ENCODE assay signal across 1 cellular context in the genomic region with DNA sequence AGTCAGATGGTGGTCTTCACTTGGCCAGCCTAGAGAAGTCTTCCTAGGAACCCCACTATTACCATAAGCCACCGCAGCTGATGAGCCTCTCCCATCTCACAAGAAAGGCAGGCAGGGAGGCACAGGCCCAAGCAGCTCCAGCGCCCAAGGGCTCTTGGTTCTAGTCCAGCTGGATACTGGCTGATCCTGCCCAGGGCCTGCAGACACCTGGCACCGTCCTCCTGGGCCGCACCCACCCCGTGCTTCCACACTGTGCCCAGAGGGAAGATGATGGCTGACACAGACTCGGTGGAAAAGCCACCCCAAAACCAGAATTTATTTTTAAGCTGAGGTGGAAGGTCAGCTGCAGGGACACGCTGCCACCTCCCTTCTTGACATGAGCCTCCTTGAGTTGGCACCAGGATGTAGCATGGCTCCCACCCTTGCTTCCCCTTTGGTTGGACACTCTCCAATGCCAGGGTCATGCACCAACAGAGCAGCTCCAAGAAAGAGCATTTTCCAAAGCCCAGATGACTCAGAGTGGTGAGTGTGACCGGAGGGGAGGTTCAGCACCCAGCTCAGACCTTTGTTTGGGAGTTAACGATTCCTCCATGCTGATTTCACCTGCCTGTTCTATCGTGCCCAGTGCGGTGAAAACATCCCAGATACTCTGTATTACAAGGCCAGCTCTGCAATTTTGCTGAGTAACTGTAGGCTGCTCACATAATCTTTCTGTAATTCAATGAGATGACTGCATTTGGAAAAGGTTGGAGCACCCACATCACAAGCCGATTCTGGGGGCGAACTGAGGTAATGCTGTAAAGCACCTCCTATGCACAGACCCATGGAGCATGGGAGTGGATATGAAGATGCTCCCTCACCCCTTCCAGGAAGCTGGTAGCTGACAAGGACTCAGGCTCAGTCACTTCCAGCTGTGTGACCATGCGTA.
TF ChIP-seq lines count a peak whose summit lies in the region.

No MANE protein-coding gene starts in this region.

TF ChIP-seq in K562, 482 proteins besides CTCF, POLR2A, EP300 and RAD21 (continued from another document):
- TF ChIP-seq, protein P1, sequence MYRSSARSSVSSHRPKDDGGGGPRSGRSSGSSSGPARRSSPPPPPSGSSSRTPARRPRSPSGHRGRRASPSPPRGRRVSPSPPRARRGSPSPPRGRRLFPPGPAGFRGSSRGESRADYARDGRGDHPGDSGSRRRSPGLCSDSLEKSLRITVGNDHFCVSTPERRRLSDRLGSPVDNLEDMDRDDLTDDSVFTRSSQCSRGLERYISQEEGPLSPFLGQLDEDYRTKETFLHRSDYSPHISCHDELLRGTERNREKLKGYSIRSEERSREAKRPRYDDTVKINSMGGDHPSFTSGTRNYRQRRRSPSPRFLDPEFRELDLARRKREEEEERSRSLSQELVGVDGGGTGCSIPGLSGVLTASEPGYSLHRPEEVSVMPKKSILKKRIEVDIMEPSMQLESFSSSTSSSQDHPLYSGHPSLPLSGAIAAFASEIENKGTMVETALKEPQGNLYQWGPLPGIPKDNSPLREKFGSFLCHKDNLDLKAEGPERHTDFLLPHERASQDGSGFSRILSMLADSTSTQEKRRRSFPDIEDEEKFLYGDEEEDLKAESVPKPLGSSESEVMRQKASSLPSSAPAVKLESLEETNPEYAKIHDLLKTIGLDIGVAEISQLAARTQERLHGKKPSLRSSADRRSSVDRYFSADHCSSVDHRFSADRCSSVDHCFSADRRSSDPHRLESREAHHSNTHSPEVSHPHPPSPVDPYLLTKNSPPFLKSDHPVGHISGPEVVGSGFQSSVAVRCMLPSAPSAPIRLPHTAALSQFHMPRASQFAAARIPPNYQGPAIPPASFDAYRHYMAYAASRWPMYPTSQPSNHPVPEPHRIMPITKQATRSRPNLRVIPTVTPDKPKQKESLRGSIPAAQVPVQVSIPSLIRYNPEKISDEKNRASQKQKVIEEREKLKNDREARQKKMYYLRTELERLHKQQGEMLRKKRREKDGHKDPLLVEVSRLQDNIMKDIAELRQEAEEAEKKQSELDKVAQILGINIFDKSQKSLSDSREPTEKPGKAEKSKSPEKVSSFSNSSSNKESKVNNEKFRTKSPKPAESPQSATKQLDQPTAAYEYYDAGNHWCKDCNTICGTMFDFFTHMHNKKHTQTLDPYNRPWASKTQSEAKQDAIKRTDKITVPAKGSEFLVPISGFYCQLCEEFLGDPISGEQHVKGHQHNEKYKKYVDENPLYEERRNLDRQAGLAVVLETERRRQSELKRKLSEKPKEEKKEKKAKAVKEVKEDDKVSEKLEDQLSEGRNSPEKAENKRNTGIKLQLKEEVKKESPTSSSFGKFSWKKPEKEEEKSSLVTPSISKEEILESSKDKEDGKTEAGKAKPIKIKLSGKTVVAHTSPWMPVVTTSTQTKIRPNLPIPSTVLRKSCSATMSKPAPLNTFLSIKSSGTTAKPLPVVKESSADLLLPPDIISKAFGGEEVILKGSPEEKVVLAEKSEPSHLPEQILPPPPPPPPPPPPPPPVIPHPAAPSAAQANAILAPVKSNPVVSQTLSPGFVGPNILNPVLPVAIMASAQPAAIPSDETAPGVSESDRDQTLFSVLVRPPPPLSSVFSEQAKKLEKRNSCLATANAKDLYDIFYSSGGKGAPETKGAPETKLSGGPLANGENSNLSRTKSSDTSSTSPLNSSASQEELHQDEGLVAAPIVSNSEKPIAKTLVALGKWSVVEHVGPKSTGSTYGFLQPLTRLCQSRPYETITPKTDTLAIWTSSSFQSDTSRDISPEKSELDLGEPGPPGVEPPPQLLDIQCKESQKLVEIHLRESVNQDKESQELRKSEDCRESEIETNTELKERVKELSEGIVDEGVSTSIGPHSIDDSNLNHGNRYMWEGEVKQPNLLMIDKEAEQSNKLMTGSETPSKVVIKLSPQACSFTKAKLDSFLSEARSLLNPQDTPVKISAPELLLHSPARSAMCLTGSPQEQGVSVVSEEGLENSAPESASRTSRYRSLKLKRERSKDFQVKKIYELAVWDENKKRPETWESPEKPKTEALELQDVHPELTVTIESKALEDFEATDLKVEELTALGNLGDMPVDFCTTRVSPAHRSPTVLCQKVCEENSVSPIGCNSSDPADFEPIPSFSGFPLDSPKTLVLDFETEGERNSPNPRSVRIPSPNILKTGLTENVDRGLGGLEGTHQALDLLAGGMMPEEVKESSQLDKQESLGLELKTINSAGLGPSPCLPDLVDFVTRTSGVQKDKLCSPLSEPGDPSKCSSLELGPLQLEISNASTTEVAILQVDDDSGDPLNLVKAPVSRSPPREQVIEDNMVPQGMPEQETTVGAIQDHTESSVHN (IDR thresholded peaks at IDR 0.05; ENCODE audit: borderline replicate concordance in 1 of 2, low read depth in 1 of 2): no peak
- TF ChIP-seq L3MBTL2 (IDR thresholded peaks at IDR 0.05) (no peak), NFE2 (IDR thresholded peaks at IDR 0.05; ENCODE audit: low read depth) (peak; percentile 69), MAX (CRISPR knock-in tag; IDR thresholded peaks at IDR 0.05) (no peak), MAFF (IDR thresholded peaks at IDR 0.05; ENCODE audit: low read length) (peak; percentile 25; the same call in 1 of the 2 replicates), CHD1 (IDR thresholded peaks at IDR 0.05; ENCODE audit: low read length) (no peak), ZNF316 (IDR thresholded peaks at IDR 0.05) (peak; percentile 57)
TF ChIP-seq in K562: peak in this region for 8.
